7 cellular contexts compared by ENCODE assay signal in genomic region chr3:124558898-124559649, GRCh38.
DNase-seq lines count a peak whose midpoint lies in the region; ATAC-seq and TF ChIP-seq lines count a peak whose summit lies in the region.

No MANE protein-coding gene starts in this region.

- DNase-seq in SK-N-SH (peak; percentile 60), glomerular visceral epithelial cell (ENCODE audit: extremely low spot score) (peak; percentile 94), prostate gland (ENCODE audit: low spot score) (peak; percentile 29), Kasumi-1 (lab: John Stamatoyannopoulos, UW) (no peak)

- CTCF ChIA-PET in SK-N-SH (lab: Yijun Ruan, JAX) = interaction anchor here (0.7 to 13.3 kb wide), 60 partner anchors 10 to 907 kb away, joined by 3 to 280 read pairs (median 5); no protein-coding TSS in a partner anchor

- H3K27me3 ChIP-seq in SK-N-SH (ENCODE audit: insufficient read depth) = no peaks in the 10 kb centered on the region
- no peaks in the 10 kb centered on the region for H3K27me3 ChIP-seq in prostate gland (replicated peaks; ENCODE audit: insufficient read depth)

- peak overlapping the region; percentile 85 for H3K4me2 ChIP-seq in SK-N-SH

- no peaks in the 10 kb centered on the region for H3K9me3 ChIP-seq in SK-N-SH
- H3K9me3 ChIP-seq in prostate gland = no peaks in the 10 kb centered on the region

- TF ChIP-seq RAD21 in Ishikawa (IDR thresholded peaks at IDR 0.05; ENCODE audit: low read depth) (no peak), SK-N-SH (IDR thresholded peaks at IDR 0.05; ENCODE audit: low read length) (no peak)

- H2AFZ ChIP-seq in SK-N-SH (ENCODE audit: low read depth) = no peak overlapping the region

- WGBS in SK-N-SH (ENCODE audit: low lambda C conversion rate) = 18% methylated on average over 7 of the region's 7 CpGs
- 47% methylated on average over 7 of the region's 7 CpGs for WGBS in prostate gland

- H3K4me3 ChIP-seq in SK-N-SH (ENCODE audit: low read depth in 2 of 2, low read length in 1 of 2) (no peak overlapping the region), prostate gland (no peak overlapping the region)

- peak overlapping the region; percentile 26; the same call in 1 of the 2 replicates for H3K9ac ChIP-seq in SK-N-SH

- TF ChIP-seq CTCF in SK-N-SH (IDR thresholded peaks at IDR 0.05) (no peak), prostate gland (IDR thresholded peaks at IDR 0.05) (no peak)

- ATAC-seq in GM18861 (IDR thresholded peaks at IDR 0.05; ENCODE audit: unreplicated experiment) = no peak
- ATAC-seq in GM18519 (IDR thresholded peaks at IDR 0.05; ENCODE audit: low FRiP score, unreplicated experiment) = no peak

- TF ChIP-seq POLR2A in prostate gland (IDR thresholded peaks at IDR 0.05) = no peak

- intact Hi-C loops in prostate gland (cut with DNase I) = loop anchor here (5.0 to 10.0 kb wide), 3 partner anchors 42 to 274 kb away; no protein-coding TSS in a partner anchor

- no peaks in the 10 kb centered on the region for H3K36me3 ChIP-seq in SK-N-SH (replicated peaks in 1 of 2; ENCODE audit: control insufficient read depth in 1 of 2, insufficient read depth in 2 of 2, low read length in 1 of 2)
- no peaks in the 10 kb centered on the region for H3K36me3 ChIP-seq in prostate gland

- 0 out of 2 replicates have a peak, but pooled peaks cover 5% of the 10 kb centered on the region for H4K20me1 ChIP-seq in SK-N-SH (ENCODE audit: insufficient read depth)

- H3K4me1 ChIP-seq in SK-N-SH (ENCODE audit: control insufficient read depth in 1 of 2, insufficient read depth in 2 of 2, low read depth in 1 of 2, low read length in 1 of 2) (peaks cover 26 to 54% of the 10 kb centered on the region in 2 experiments), prostate gland (replicated peaks) (no peaks in the 10 kb centered on the region)

- H3K9me2 ChIP-seq in SK-N-SH = no peaks in the 10 kb centered on the region

- POLR2A ChIA-PET in SK-N-SH (lab: Yijun Ruan, JAX) = no interaction called here

- TF ChIP-seq EP300 in Ishikawa (IDR thresholded peaks at IDR 0.05; ENCODE audit: borderline replicate concordance) (peak; percentile 84), SK-N-SH (IDR thresholded peaks at IDR 0.05; ENCODE audit: borderline replicate concordance in 1 of 2, low read depth in 1 of 2, low read length in 1 of 2) (peak; percentile 62 to 87; a peak in 2 of 4 replicates)

- no peaks in the 10 kb centered on the region for H3K79me2 ChIP-seq in SK-N-SH (ENCODE audit: insufficient read depth)

- peaks cover 39% of the 10 kb centered on the region for H3F3A ChIP-seq in SK-N-SH (replicated peaks; ENCODE audit: insufficient read depth)

- peak overlapping the region; percentile 94 to 97 for H3K27ac ChIP-seq in SK-N-SH (ENCODE audit: low read depth in 2 of 2, low read length in 1 of 2)
- no peak overlapping the region for H3K27ac ChIP-seq in prostate gland

TF ChIP-seq in Ishikawa, 13 proteins besides CTCF, POLR2A, EP300 and RAD21 (continues in another document):
- TF ChIP-seq ZBTB7A (IDR thresholded peaks at IDR 0.05; ENCODE audit: low read depth) = no peak; the same call in 1 of the 2 replicates
- TF ChIP-seq, protein P1, sequence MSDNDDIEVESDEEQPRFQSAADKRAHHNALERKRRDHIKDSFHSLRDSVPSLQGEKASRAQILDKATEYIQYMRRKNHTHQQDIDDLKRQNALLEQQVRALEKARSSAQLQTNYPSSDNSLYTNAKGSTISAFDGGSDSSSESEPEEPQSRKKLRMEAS (IDR thresholded peaks at IDR 0.05) = peak; percentile 54
- no peak for TF ChIP-seq REST (IDR thresholded peaks at IDR 0.05; ENCODE audit: low read depth)
- TF ChIP-seq CEBPB (IDR thresholded peaks at IDR 0.05) = peak; percentile 74; the same call in 1 of the 2 replicates
- TF ChIP-seq FOXM1 (IDR thresholded peaks at IDR 0.05; ENCODE audit: borderline replicate concordance, low read depth) = no peak
- TF ChIP-seq TCF12 (IDR thresholded peaks at IDR 0.05; ENCODE audit: low read depth) = peak; percentile 88
- TF ChIP-seq TAF1 (IDR thresholded peaks at IDR 0.05; ENCODE audit: low read depth) = no peak
- TF ChIP-seq CREB1 (IDR thresholded peaks at IDR 0.05; ENCODE audit: low read depth) = no peak
- TF ChIP-seq, protein P2, sequence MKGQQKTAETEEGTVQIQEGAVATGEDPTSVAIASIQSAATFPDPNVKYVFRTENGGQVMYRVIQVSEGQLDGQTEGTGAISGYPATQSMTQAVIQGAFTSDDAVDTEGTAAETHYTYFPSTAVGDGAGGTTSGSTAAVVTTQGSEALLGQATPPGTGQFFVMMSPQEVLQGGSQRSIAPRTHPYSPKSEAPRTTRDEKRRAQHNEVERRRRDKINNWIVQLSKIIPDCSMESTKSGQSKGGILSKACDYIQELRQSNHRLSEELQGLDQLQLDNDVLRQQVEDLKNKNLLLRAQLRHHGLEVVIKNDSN (IDR thresholded peaks at IDR 0.05) = 0 out of 2 replicates have a peak, but pooled peaks have one; percentile 8
- TF ChIP-seq EGR1 (IDR thresholded peaks at IDR 0.05) = no peak

TF ChIP-seq in SK-N-SH, 30 proteins besides CTCF, POLR2A, EP300 and RAD21 (continues in another document):
- TF ChIP-seq MEF2A (IDR thresholded peaks at IDR 0.05; ENCODE audit: borderline replicate concordance, low read depth) = no peak
- TF ChIP-seq GABPA (IDR thresholded peaks at IDR 0.05; ENCODE audit: low read depth) = no peak
- TF ChIP-seq, protein P2 (IDR thresholded peaks at IDR 0.05; ENCODE audit: borderline replicate concordance, low read depth) = no peak
- no peak for TF ChIP-seq ELF1 (IDR thresholded peaks at IDR 0.05)
- TF ChIP-seq FOSL2 (IDR thresholded peaks at IDR 0.05; ENCODE audit: borderline replicate concordance, low read depth) = peak; percentile 91; the same call in 1 of the 2 replicates
- peak; percentile 79 for TF ChIP-seq JUND (IDR thresholded peaks at IDR 0.05)
- no peak for TF ChIP-seq EZH2phosphoT487 (IDR thresholded peaks at IDR 0.05; ENCODE audit: borderline replicate concordance, low read depth)
- no peak for TF ChIP-seq MXI1 (IDR thresholded peaks at IDR 0.05; ENCODE audit: low read depth, low read length)
- TF ChIP-seq CHD2 (IDR thresholded peaks at IDR 0.05; ENCODE audit: low read length, partially characterized antibody) = no peak
- no peak for TF ChIP-seq FOXM1 (IDR thresholded peaks at IDR 0.05; ENCODE audit: low read depth)
- TF ChIP-seq, protein P1 (IDR thresholded peaks at IDR 0.05; ENCODE audit: low read depth) = 0 out of 2 replicates have a peak, but pooled peaks have one; percentile 17
- no peak for TF ChIP-seq FOXJ3 (CRISPR knock-in tag; IDR thresholded peaks at IDR 0.05)
- no peak for TF ChIP-seq GATA2 (CRISPR knock-in tag; IDR thresholded peaks at IDR 0.05)
- TF ChIP-seq, protein P3, sequence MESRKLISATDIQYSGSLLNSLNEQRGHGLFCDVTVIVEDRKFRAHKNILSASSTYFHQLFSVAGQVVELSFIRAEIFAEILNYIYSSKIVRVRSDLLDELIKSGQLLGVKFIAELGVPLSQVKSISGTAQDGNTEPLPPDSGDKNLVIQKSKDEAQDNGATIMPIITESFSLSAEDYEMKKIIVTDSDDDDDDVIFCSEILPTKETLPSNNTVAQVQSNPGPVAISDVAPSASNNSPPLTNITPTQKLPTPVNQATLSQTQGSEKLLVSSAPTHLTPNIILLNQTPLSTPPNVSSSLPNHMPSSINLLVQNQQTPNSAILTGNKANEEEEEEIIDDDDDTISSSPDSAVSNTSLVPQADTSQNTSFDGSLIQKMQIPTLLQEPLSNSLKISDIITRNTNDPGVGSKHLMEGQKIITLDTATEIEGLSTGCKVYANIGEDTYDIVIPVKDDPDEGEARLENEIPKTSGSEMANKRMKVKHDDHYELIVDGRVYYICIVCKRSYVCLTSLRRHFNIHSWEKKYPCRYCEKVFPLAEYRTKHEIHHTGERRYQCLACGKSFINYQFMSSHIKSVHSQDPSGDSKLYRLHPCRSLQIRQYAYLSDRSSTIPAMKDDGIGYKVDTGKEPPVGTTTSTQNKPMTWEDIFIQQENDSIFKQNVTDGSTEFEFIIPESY (IDR thresholded peaks at IDR 0.05; ENCODE audit: borderline replicate concordance, low read depth) = no peak
- no peak for TF ChIP-seq IRF3 (IDR thresholded peaks at IDR 0.05; ENCODE audit: low read depth, low read length)
- TF ChIP-seq SIN3A (IDR thresholded peaks at IDR 0.05; ENCODE audit: borderline replicate concordance, low read depth, low read length) = peak; percentile 40; the same call in 1 of the 2 replicates
- no peak for TF ChIP-seq RFX5 (IDR thresholded peaks at IDR 0.05; ENCODE audit: low read length)
- no peak for TF ChIP-seq SMC3 (IDR thresholded peaks at IDR 0.05; ENCODE audit: low read depth, low read length)
- no peak for TF ChIP-seq NRF1 (IDR thresholded peaks at IDR 0.05; ENCODE audit: low read depth, low read length)
- TF ChIP-seq, protein P4, sequence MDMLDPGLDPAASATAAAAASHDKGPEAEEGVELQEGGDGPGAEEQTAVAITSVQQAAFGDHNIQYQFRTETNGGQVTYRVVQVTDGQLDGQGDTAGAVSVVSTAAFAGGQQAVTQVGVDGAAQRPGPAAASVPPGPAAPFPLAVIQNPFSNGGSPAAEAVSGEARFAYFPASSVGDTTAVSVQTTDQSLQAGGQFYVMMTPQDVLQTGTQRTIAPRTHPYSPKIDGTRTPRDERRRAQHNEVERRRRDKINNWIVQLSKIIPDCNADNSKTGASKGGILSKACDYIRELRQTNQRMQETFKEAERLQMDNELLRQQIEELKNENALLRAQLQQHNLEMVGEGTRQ (IDR thresholded peaks at IDR 0.05; ENCODE audit: borderline replicate concordance, low read depth, low read length) = no peak

Comparison
In these comparisons a context has a peak if more than half of its experiments do, and no peak if none do; other contexts are left out.
1. DNase-seq: peak in SK-N-SH (single experiment), glomerular visceral epithelial cell (single experiment) and prostate gland (single experiment); none in Kasumi-1 (0 of 2).
2. H3K27ac ChIP-seq: peak in SK-N-SH (2 of 2); none in prostate gland (0 of 2).